1 cellular context compared by ENCODE assay signal in genomic region chr1:46169811-46170454, GRCh38.
TF ChIP-seq lines count a peak whose summit lies in the region.

No MANE protein-coding gene starts in this region.

TF ChIP-seq in HepG2, 621 proteins besides CTCF, POLR2A, EP300 and RAD21:
- TF ChIP-seq ZSCAN31 (CRISPR knock-in tag; IDR thresholded peaks at IDR 0.05; ENCODE audit: low read depth) (no peak), TAF15 (IDR thresholded peaks at IDR 0.05; ENCODE audit: low read depth, low read length, poor library complexity, severe bottlenecking) (no peak), REPIN1 (CRISPR knock-in tag; IDR thresholded peaks at IDR 0.05; ENCODE audit: borderline replicate concordance, low read depth) (no peak), MAFK (conservative IDR thresholded peaks at IDR 0.05 in 1 of 2, IDR thresholded peaks at IDR 0.05 in 1 of 2; ENCODE audit: low read length in 2 of 2) (peak; percentile 60 to 69), MAF1 (CRISPR knock-in tag; IDR thresholded peaks at IDR 0.05; ENCODE audit: borderline replicate concordance) (no peak), ZFAT (CRISPR knock-in tag; conservative IDR thresholded peaks at IDR 0.05) (no peak), SRSF4 (IDR thresholded peaks at IDR 0.05; ENCODE audit: low read depth, low read length, poor library complexity, severe bottlenecking) (no peak), MAFF (IDR thresholded peaks at IDR 0.05; ENCODE audit: low read depth, low read length) (peak; percentile 38; the same call in 1 of the 2 replicates), KLF11 (CRISPR knock-in tag; IDR thresholded peaks at IDR 0.05) (no peak), ZNF589 (CRISPR knock-in tag; conservative IDR thresholded peaks at IDR 0.05) (no peak)
